In the genomic region with DNA sequence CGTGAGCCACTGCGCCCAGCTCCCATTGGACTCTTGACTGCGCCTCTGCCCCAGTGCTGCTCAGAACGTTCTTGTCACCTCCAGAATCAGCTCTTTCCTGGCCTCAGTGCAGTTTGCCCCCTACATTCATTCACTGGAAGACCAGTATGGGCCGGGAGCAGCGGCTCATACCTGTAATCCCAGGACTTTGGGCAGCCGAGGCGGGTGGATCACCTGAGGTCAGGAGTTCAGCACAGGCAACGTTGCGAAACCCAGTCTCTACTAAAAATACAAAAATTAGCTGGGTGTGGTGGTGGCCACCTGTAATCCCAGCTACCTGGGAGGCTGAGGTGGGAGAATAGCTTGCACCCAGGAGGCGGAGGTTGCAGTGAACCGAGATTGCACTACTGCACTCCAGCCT, we compare ENCODE assay signal across 10 cellular contexts. TPM values are rescaled to one million over a fixed set of nuclear protein-coding genes. Genes with fewer than 3 reads are reported as not detected.
"Had no signal": no experiment of that assay in that cellular context is flagged by ENCODE, and none has a peak within 500 bp of the region (broad histone marks: within the 10 kb centered on the region; RNA-seq: fewer than 3 reads in every experiment).

No MANE protein-coding gene starts in this region.

RNA-seq across cellular contexts. Expression of a gene that starts 17.4 kb away (rescaled TPM):
- total RNA-seq: ascending aorta, bronchial epithelial cell had no signal

RNA-seq across cellular contexts. Expression of a gene that starts 27.5 kb away (rescaled TPM):
- total RNA-seq: activated CD4-positive, alpha-beta memory T cell treated with anti-CD3 and anti-CD28 coated beads, Interleukin-2, amount 10 ng/mL, durations not matched to agents 7 days and 5 days; activated CD4-positive, alpha-beta T cell treated with anti-CD3 and anti-CD28 coated beads for 36 hours; activated CD4-positive, alpha-beta T cell treated with anti-CD3 and anti-CD28 coated beads, Interleukin-2, amount 10 ng/mL, durations not matched to agents 7 days and 5 days; activated CD8-positive, alpha-beta memory T cell treated with anti-CD3 and anti-CD28 coated beads, Interleukin-2, amount 10 ng/mL, durations not matched to agents 7 days and 5 days; activated CD8-positive, alpha-beta T cell treated with anti-CD3 and anti-CD28 coated beads, Interleukin-2, amount 10 ng/mL, durations not matched to agents 7 days and 5 days; activated naive CD8-positive, alpha-beta T cell treated with anti-CD3 and anti-CD28 coated beads, Interleukin-2, amount 10 ng/mL, durations not matched to agents 7 days and 5 days; activated T-helper 2 cell treated with anti-CD3 and anti-CD28 coated beads, Interferon-gamma antibody, Interleukin-2, Interleukin-4, amounts not matched to agents 10 μg/mL and 5 μg/mL and 100 μg/mL, durations not matched to agents 14 hours and 24 hours and 36 hours; ascending aorta; bronchial epithelial cell had no signal
- polyA plus RNA-seq: adipose tissue had no signal

RNA-seq across cellular contexts. Expression of a gene that starts 29.7 kb away (rescaled TPM):
- total RNA-seq: activated CD4-positive, alpha-beta memory T cell treated with anti-CD3 and anti-CD28 coated beads, Interleukin-2, amount 10 ng/mL, durations not matched to agents 7 days and 5 days; activated CD4-positive, alpha-beta T cell treated with anti-CD3 and anti-CD28 coated beads for 36 hours; activated CD4-positive, alpha-beta T cell treated with anti-CD3 and anti-CD28 coated beads, Interleukin-2, amount 10 ng/mL, durations not matched to agents 7 days and 5 days; activated CD8-positive, alpha-beta memory T cell treated with anti-CD3 and anti-CD28 coated beads, Interleukin-2, amount 10 ng/mL, durations not matched to agents 7 days and 5 days; activated CD8-positive, alpha-beta T cell treated with anti-CD3 and anti-CD28 coated beads, Interleukin-2, amount 10 ng/mL, durations not matched to agents 7 days and 5 days; activated naive CD8-positive, alpha-beta T cell treated with anti-CD3 and anti-CD28 coated beads, Interleukin-2, amount 10 ng/mL, durations not matched to agents 7 days and 5 days; activated T-helper 2 cell treated with anti-CD3 and anti-CD28 coated beads, Interferon-gamma antibody, Interleukin-2, Interleukin-4, amounts not matched to agents 10 μg/mL and 5 μg/mL and 100 μg/mL, durations not matched to agents 14 hours and 24 hours and 36 hours; bronchial epithelial cell had no signal
